Comparison of ENCODE assay signal across 1 cellular context in the genomic region with DNA sequence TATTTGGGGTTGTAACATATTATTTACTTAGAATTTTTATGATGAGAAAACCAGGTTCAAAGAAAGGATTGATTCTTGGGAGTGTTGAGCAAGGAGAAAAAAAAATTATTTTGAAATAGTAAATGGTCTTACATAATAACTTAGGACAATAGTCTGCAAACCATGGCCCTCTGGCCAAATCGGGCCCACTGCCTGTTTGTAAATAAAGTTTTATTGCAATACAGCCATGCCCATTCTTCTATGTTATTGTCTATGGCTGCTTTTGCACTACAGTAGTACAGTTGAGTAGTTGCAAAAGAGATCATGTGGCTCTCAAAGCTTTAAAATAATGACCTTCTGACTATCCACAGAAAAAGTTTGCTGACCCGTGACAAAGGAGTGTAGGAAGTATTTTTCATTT.
TF ChIP-seq lines count a peak whose summit lies in the region.

No MANE protein-coding gene starts in this region.

TF ChIP-seq in K562, 482 proteins besides CTCF, POLR2A, EP300 and RAD21:
- TF ChIP-seq, protein P1, sequence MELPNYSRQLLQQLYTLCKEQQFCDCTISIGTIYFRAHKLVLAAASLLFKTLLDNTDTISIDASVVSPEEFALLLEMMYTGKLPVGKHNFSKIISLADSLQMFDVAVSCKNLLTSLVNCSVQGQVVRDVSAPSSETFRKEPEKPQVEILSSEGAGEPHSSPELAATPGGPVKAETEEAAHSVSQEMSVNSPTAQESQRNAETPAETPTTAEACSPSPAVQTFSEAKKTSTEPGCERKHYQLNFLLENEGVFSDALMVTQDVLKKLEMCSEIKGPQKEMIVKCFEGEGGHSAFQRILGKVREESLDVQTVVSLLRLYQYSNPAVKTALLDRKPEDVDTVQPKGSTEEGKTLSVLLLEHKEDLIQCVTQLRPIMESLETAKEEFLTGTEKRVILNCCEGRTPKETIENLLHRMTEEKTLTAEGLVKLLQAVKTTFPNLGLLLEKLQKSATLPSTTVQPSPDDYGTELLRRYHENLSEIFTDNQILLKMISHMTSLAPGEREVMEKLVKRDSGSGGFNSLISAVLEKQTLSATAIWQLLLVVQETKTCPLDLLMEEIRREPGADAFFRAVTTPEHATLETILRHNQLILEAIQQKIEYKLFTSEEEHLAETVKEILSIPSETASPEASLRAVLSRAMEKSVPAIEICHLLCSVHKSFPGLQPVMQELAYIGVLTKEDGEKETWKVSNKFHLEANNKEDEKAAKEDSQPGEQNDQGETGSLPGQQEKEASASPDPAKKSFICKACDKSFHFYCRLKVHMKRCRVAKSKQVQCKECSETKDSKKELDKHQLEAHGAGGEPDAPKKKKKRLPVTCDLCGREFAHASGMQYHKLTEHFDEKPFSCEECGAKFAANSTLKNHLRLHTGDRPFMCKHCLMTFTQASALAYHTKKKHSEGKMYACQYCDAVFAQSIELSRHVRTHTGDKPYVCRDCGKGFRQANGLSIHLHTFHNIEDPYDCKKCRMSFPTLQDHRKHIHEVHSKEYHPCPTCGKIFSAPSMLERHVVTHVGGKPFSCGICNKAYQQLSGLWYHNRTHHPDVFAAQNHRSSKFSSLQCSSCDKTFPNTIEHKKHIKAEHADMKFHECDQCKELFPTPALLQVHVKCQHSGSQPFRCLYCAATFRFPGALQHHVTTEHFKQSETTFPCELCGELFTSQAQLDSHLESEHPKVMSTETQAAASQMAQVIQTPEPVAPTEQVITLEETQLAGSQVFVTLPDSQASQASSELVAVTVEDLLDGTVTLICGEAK (IDR thresholded peaks at IDR 0.05), result peak; percentile 82
- TF ChIP-seq, protein P1 (CRISPR knock-in tag; IDR thresholded peaks at IDR 0.05), result peak; percentile 64
- no peak for TF ChIP-seq SUPT5H (IDR thresholded peaks at IDR 0.05)
